28 cellular contexts compared by ENCODE assay signal in genomic region chr1:248046536-248046935, GRCh38. TPM values are rescaled to one million over a fixed set of nuclear protein-coding genes. Genes with fewer than 3 reads are reported as not detected.
"Had no signal": no experiment of that assay in that cellular context is flagged by ENCODE, and none has a peak within 500 bp of the region (broad histone marks: within the 10 kb centered on the region; RNA-seq: fewer than 3 reads in every experiment).

A gene with protein sequence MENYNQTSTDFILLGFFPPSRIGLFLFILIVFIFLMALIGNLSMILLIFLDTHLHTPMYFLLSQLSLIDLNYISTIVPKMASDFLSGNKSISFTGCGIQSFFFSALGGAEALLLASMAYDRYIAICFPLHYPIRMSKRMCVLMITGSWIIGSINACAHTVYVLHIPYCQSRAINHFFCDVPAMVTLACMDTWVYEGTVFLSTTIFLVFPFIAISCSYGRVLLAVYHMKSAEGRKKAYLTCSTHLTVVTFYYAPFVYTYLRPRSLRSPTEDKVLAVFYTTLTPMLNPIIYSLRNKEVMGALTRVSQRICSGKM (plus strand): TSS chr1:248046836. CDS start chr1:248060682, 13,846 bp downstream.

- H3K27ac ChIP-seq: stomach, suprapubic skin, testis, thoracic aorta, thyroid gland, tibial artery, transverse colon, upper lobe of left lung, upper lobe of right lung, uterus, vagina had no signal

- DNase-seq: stimulated activated CD4-positive, alpha-beta T cell treated with anti-CD3 and anti-CD28 coated beads, Interleukin-2, amount 100 ng/mL, for 48 hours; stimulated activated CD4-positive, alpha-beta T cell treated with anti-CD3 and anti-CD28 coated beads, Interleukin-4, amount 100 ng/mL, for 1 hour; stimulated activated CD4-positive, alpha-beta T cell treated with anti-CD3 and anti-CD28 coated beads, Interleukin-4, amount 100 ng/mL, for 24 hours; stimulated activated CD4-positive, alpha-beta T cell treated with anti-CD3 and anti-CD28 coated beads, Interleukin-4, amount 100 ng/mL, for 4 hours; stimulated activated CD8-positive, alpha-beta memory T cell treated with anti-CD3 and anti-CD28 coated beads, Interleukin-4, amount 100 ng/mL, for 48 hours; stimulated activated naive B cell treated with anti-CD40 and anti-IgM and Interleukin-4, amounts not matched to agents 10 μg/mL and 1 μg/mL and 100 μg/mL, for 72 hours; stimulated activated naive CD4-positive, alpha-beta T cell; stimulated activated naive CD4-positive, alpha-beta T cell treated with Interleukin-2 at 50 U/mL for 16 hours; stimulated activated naive CD8-positive, alpha-beta T cell treated with anti-CD3 and anti-CD28 coated beads, Interleukin-15, amount 100 ng/mL, for 72 hours; stimulated activated naive CD8-positive, alpha-beta T cell treated with anti-CD3 and anti-CD28 coated beads, Interleukin-15, Interleukin-2, amounts not matched to agents 100 U/mL and 50 U/mL, for 24 hours; stomach; substantia nigra; testis; thyroid gland; tibial artery; transverse colon; trophoblast cell; upper lobe of left lung; upper lobe of right lung; uterus had no signal

- H3K4me1 ChIP-seq: stomach, suprapubic skin, testis, thyroid gland, tibial artery, transverse colon, upper lobe of left lung, upper lobe of right lung, uterus, vagina had no signal

- H3K27me3 ChIP-seq: stomach, suprapubic skin, testis, thyroid gland, tibial artery, transverse colon, upper lobe of left lung, upper lobe of right lung, uterus, vagina had no signal

- ATAC-seq: stimulated activated effector memory CD8-positive, alpha-beta T cell treated with anti-CD3 and anti-CD28 coated beads, Interleukin-12 subunit alpha, Interleukin-12 subunit beta, amount 100 ng/mL, for 72 hours; stimulated activated memory B cell treated with anti-CD40 and anti-IgM and Interleukin-4, amounts not matched to agents 10 μg/mL and 1 μg/mL and 100 μg/mL, for 72 hours; stimulated activated naive B cell treated with anti-CD40 and anti-IgM and Interleukin-4, amounts not matched to agents 10 μg/mL and 1 μg/mL and 100 μg/mL, for 72 hours; stimulated activated naive CD8-positive, alpha-beta T cell treated with anti-CD3 and anti-CD28 coated beads, Interleukin-15, amount 100 ng/mL, for 72 hours; stimulated activated naive CD8-positive, alpha-beta T cell treated with anti-CD3 and anti-CD28 coated beads, Interleukin-15, Interleukin-2, amounts not matched to agents 100 U/mL and 50 U/mL, for 24 hours; upper lobe of right lung had no signal

- H3K36me3 ChIP-seq: stomach, suprapubic skin, thoracic aorta, thyroid gland, tibial artery, transverse colon, upper lobe of left lung, upper lobe of right lung, uterus, vagina had no signal

- H3K9me3 ChIP-seq: testis, thoracic aorta, thyroid gland, tibial artery, upper lobe of right lung, uterus, vagina had no signal

- H3K4me3 ChIP-seq: stomach, suprapubic skin, testis, thoracic aorta, thyroid gland, tibial artery, transverse colon, upper lobe of left lung, upper lobe of right lung, uterus, vagina had no signal

RNA-seq across cellular contexts. Expression of the gene that starts here (rescaled TPM):
- total RNA-seq: stomach, subcutaneous adipose tissue, suprapubic skin, thoracic aorta, transverse colon, upper lobe of left lung, upper lobe of right lung, ureter, urinary bladder, vagina had no signal
